In genomic region chr2:54561010-54561409, GRCh38 we compare ENCODE assay signal across 8 cellular contexts.
A peak's percentile ranks its signal among the peaks of the same experiment; 100 is the strongest.
DNase-seq lines count a peak whose midpoint lies in the region; ATAC-seq and TF ChIP-seq lines count a peak whose summit lies in the region.

No MANE protein-coding gene starts in this region.

- H3K4me3 ChIP-seq in GM06990 (replicated peaks; ENCODE audit: low read depth, low read length), result peak overlapping the region; percentile 82

- CTCF ChIA-PET in RWPE1 (lab: Yijun Ruan, JAX), result no interaction called here
- CTCF ChIA-PET in GM10248 (lab: Yijun Ruan, JAX), result interaction anchor here (1.0 to 5.2 kb wide), 6 partner anchors 10 to 143 kb away, joined by 3 to 26 read pairs (median 3); no protein-coding TSS in a partner anchor

- H3K27me3 ChIP-seq in GM06990 (replicated peaks; ENCODE audit: control insufficient read depth, insufficient read depth, low read length), result no peaks in the 10 kb centered on the region

- no peaks in the 10 kb centered on the region for H3K9me3 Mint-ChIP-seq in osteocyte (ENCODE audit: unreplicated experiment)

- H3K27me3 Mint-ChIP-seq in osteocyte (ENCODE audit: unreplicated experiment), result no peaks in the 10 kb centered on the region

- no peaks in the 10 kb centered on the region for H3K36me3 Mint-ChIP-seq in osteocyte (ENCODE audit: unreplicated experiment)

- H3K27ac ChIP-seq in RWPE1 (peak overlapping the region; percentile 81), epithelial cell of prostate (peak overlapping the region; percentile 96)

- H3K27ac Mint-ChIP-seq in osteocyte (ENCODE audit: unreplicated experiment), result peak overlapping the region; percentile 97

- TF ChIP-seq CTCF in GM06990 (IDR thresholded peaks at IDR 0.05; ENCODE audit: insufficient read depth, low read length, poor library complexity, severe bottlenecking), result no peak
- TF ChIP-seq CTCF in RWPE1 (conservative IDR thresholded peaks at IDR 0.05; ENCODE audit: low read depth), result no peak
- TF ChIP-seq CTCF in osteocyte (IDR thresholded peaks at IDR 0.05), result no peak
- TF ChIP-seq CTCF in GM10248 (IDR thresholded peaks at IDR 0.05; ENCODE audit: control extremely low read depth, extremely low read depth, low read depth, missing control alignments), result no peak

- peaks cover 69% of the 10 kb centered on the region for H3K4me1 Mint-ChIP-seq in osteocyte (ENCODE audit: unreplicated experiment)

- H3K4me3 Mint-ChIP-seq in osteocyte (ENCODE audit: unreplicated experiment), result peak overlapping the region; percentile 90

- ATAC-seq in HG02970 (IDR thresholded peaks at IDR 0.05; ENCODE audit: low FRiP score, unreplicated experiment), result no peak

- POLR2A ChIA-PET in RWPE1 (lab: Yijun Ruan, JAX; ENCODE audit: low non-redundant PET) (no interaction called here), GM10248 (lab: Yijun Ruan, JAX) (interaction anchor here (1.5 kb wide), 1 partner anchor 13 kb away, joined by 3 read pairs; no protein-coding TSS in a partner anchor)

- DNase-seq in GM06990 (ENCODE audit: extremely low read depth, insufficient read length) (no peak), RWPE1 (ENCODE audit: low spot score) (no peak), epithelial cell of prostate (ENCODE audit: low read depth, low spot score) (no peak), osteocyte (ENCODE audit: extremely low spot score, unreplicated experiment) (no peak), NCI-H510A (lab: John Stamatoyannopoulos, UW) (no peak), iPS-NIHi11 (ENCODE audit: low spot score) (no peak), GM10248 (ENCODE audit: extremely low spot score) (no peak)

- no peaks in the 10 kb centered on the region for H3K36me3 ChIP-seq in GM06990 (ENCODE audit: control insufficient read depth, insufficient read depth, low read length)
